ENCODE assay signal across 40 cellular contexts in the genomic region with DNA sequence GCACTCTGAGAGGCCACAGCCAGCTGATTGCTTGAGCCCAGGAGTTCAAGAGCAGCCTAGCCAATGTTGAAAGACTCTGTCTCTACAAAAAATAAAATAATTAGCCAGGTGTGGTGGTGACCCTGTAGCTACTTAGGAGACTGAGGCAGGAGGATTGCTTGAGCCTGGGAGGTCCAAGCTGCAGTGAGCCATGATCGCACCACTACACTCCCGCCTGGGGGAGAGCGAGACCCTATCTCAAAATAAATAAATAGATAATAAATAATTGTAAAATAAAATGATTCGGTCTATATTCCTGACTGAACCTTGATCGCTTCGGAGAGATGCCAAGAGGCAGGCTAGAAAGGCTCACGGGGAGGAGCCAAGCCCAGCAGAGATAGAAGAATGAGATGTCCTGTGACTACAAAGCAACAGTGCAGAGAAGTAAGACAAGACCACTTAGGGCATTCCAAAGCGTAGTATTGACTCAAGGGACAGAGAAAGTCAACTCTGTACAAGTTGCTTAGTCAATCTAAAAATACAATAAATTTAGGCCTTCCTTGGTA. TPM values are rescaled to one million over a fixed set of nuclear protein-coding genes. Genes with fewer than 3 reads are reported as not detected.
DNase-seq lines count a peak whose midpoint lies in the region; ATAC-seq, FAIRE-seq and TF ChIP-seq lines count a peak whose summit lies in the region.
"Had no signal": no experiment of that assay in that cellular context is flagged by ENCODE, and none has a peak within 500 bp of the region (broad histone marks: within the 10 kb centered on the region; RNA-seq: fewer than 3 reads in every experiment).

No MANE protein-coding gene starts in this region.

- POLR2A ChIA-PET in H1 (lab: Charles Lee; ENCODE audit: partially characterized antibody): interaction anchor here (1.5 to 1.9 kb wide), 2 partner anchors 10 to 13 kb away, joined by 5 read pairs; partner anchors contain the start of gene SHISA2

- H2BK12ac ChIP-seq in H1 (ENCODE audit: low read depth, low read length): no peak overlapping the region

- 94% methylated on average over 8 of the region's 8 CpGs; no CpG with 5 or more reads in 1 of the 2 experiments for WGBS in H1 (ENCODE audit: extremely low coverage in 1 of 2, insufficient coverage in 1 of 2, insufficient read length in 1 of 2, insufficient replicate concordance in 2 of 2, low coverage in 1 of 2, low lambda C conversion rate in 2 of 2, missing lambda C conversion rate in 1 of 2), 2 experiments
- WGBS in esophagus muscularis mucosa: 94% methylated on average over 8 of the region's 8 CpGs
- 75 to 80% methylated on average over 8 of the region's 8 CpGs for WGBS in thyroid gland, 2 donors

- TF ChIP-seq CTCF in H1 (IDR thresholded peaks at IDR 0.05; ENCODE audit: control extremely low read depth in 1 of 3, insufficient read depth in 1 of 3, low read depth in 1 of 3, low read length in 3 of 3) (no peak), esophagus muscularis mucosa (IDR thresholded peaks at IDR 0.05) (no peak), osteocyte (IDR thresholded peaks at IDR 0.05) (no peak), thyroid gland (IDR thresholded peaks at IDR 0.05) (no peak), GM23338 (conservative IDR thresholded peaks at IDR 0.05; ENCODE audit: low read depth in 2 of 2) (no peak)

- no peak overlapping the region for H2AK5ac ChIP-seq in H1 (ENCODE audit: low read depth, low read length)

- H3K18ac ChIP-seq in H1 (ENCODE audit: extremely low read depth, low read length): no peak overlapping the region

- intact Hi-C loops in esophagus muscularis mucosa (cut with DNase I) (no loop called here), thyroid gland (cut with DNase I) (no loop called here), posterior cingulate gyrus (cut with DNase I) (no loop called here)

- ATAC-seq in GM23338: no peak
- ATAC-seq: A549; CD8-positive, alpha-beta T cell had no signal

- no peaks in the 10 kb centered on the region for H3F3A ChIP-seq in GM23338 (replicated peaks; ENCODE audit: low read depth)

- H3K36me3 ChIP-seq in H1 (ENCODE audit: control insufficient read depth in 2 of 4, insufficient read depth in 4 of 4, low read length in 3 of 4) (no peaks in the 10 kb centered on the region), esophagus muscularis mucosa (no peaks in the 10 kb centered on the region), thyroid gland (no peaks in the 10 kb centered on the region), GM23338 (ENCODE audit: insufficient read depth) (no peaks in the 10 kb centered on the region)
- H3K36me3 ChIP-seq: BE2C, BLaER1 had no signal

- peaks cover 10% of the 10 kb centered on the region for H3K36me3 Mint-ChIP-seq in osteocyte (ENCODE audit: unreplicated experiment)
- peaks cover 4% of the 10 kb centered on the region; the same call in 2 of the 3 replicates for H3K36me3 Mint-ChIP-seq in GM23338 (ENCODE audit: low read depth)
- H3K36me3 Mint-ChIP-seq: CD14-positive monocyte; CD4-positive, alpha-beta memory T cell; CD4-positive, CD25-positive, alpha-beta regulatory T cell; CD8-positive, alpha-beta memory T cell; CD8-positive, alpha-beta T cell had no signal

- H3K9ac ChIP-seq in H1 (replicated peaks in 1 of 4; ENCODE audit: extremely low read depth in 1 of 4, low read depth in 3 of 4, low read length in 3 of 4): no peak overlapping the region
- H3K9ac ChIP-seq: BLaER1; BLaER1 treated with 17β-estradiol and CSF1 and Interleukin-3, amounts not matched to agents 10 nM and 100 nM had no signal

- H3K4me1 Mint-ChIP-seq in osteocyte (ENCODE audit: unreplicated experiment) (peaks cover 30% of the 10 kb centered on the region), GM23338 (peaks cover 3% of the 10 kb centered on the region; the same call in 1 of the 3 replicates)
- H3K4me1 Mint-ChIP-seq: B cell; CD14-positive monocyte; CD4-positive, alpha-beta memory T cell; CD4-positive, CD25-positive, alpha-beta regulatory T cell; CD8-positive, alpha-beta memory T cell had no signal

- H3K79me2 ChIP-seq in H1 (ENCODE audit: control insufficient read depth in 1 of 2, insufficient read depth in 2 of 2, low read length in 2 of 2) (no peaks in the 10 kb centered on the region), GM23338 (replicated peaks; ENCODE audit: insufficient read depth) (no peaks in the 10 kb centered on the region)

- H3K23me2 ChIP-seq in H1 (ENCODE audit: low read depth, low read length): no peaks in the 10 kb centered on the region

- H3K4me3 ChIP-seq in H1 (ENCODE audit: extremely low read depth in 1 of 4, insufficient read depth in 2 of 4, low read depth in 3 of 4, low read length in 4 of 4) (no peak overlapping the region), esophagus muscularis mucosa (no peak overlapping the region), thyroid gland (replicated peaks in 1 of 3) (no peak overlapping the region), GM23338 (no peak overlapping the region)
- H3K4me3 ChIP-seq: A549; BLaER1; BLaER1 treated with 17β-estradiol and CSF1 and Interleukin-3, amounts not matched to agents 10 nM and 100 nM had no signal

- H2BK120ac ChIP-seq in H1 (replicated peaks; ENCODE audit: low read depth, low read length): no peak overlapping the region

- H3K4me1 ChIP-seq in H1 (replicated peaks in 1 of 4; ENCODE audit: control insufficient read depth in 3 of 4, insufficient read depth in 4 of 4, low read length in 3 of 4): peaks cover 0 to 2% (median 0%) of the 10 kb centered on the region in 4 experiments; a peak in 1 of 7 replicates
- no peaks in the 10 kb centered on the region for H3K4me1 ChIP-seq in esophagus muscularis mucosa
- H3K4me1 ChIP-seq in thyroid gland: peaks cover 26 to 31% of the 10 kb centered on the region in 2 donors
- no peaks in the 10 kb centered on the region for H3K4me1 ChIP-seq in GM23338 (ENCODE audit: insufficient read depth)
- H3K4me1 ChIP-seq: A549; BE2C; BLaER1; BLaER1 treated with 17β-estradiol and CSF1 and Interleukin-3, amounts not matched to agents 10 nM and 100 nM had no signal

- H3K27me3 ChIP-seq in H1 (replicated peaks in 1 of 4; ENCODE audit: control insufficient read depth in 3 of 4, extremely low read depth in 1 of 4, insufficient read depth in 3 of 4, low read length in 3 of 4) (no peaks in the 10 kb centered on the region; a peak in 1 of 7 replicates), esophagus muscularis mucosa (peaks cover 0 to 11% (median 0%) of the 10 kb centered on the region in 4 donors), thyroid gland (no peaks in the 10 kb centered on the region), GM23338 (ENCODE audit: insufficient read depth) (no peaks in the 10 kb centered on the region)
- H3K27me3 ChIP-seq: BLaER1; BLaER1 treated with 17β-estradiol and CSF1 and Interleukin-3, amounts not matched to agents 10 nM and 100 nM had no signal

- no peaks in the 10 kb centered on the region for H3K27me3 Mint-ChIP-seq in osteocyte (ENCODE audit: unreplicated experiment)
- H3K27me3 Mint-ChIP-seq in GM23338 (ENCODE audit: insufficient read depth, low read depth, poor library complexity): no peaks in the 10 kb centered on the region

- H2AFZ ChIP-seq in H1 (ENCODE audit: low read length) (no peak overlapping the region), GM23338 (no peak overlapping the region)

- TF ChIP-seq RAD21 in H1 (IDR thresholded peaks at IDR 0.05 in 1 of 2, conservative IDR thresholded peaks at IDR 0.05 in 1 of 2; ENCODE audit: low read depth in 2 of 2, low read length in 2 of 2): no peak

- H3K23ac ChIP-seq in H1 (ENCODE audit: insufficient read length): no peak overlapping the region

- H3K9me3 ChIP-seq in H1 (ENCODE audit: insufficient read depth in 2 of 2, low read depth in 1 of 2, low read length in 1 of 2) (no peaks in the 10 kb centered on the region), esophagus muscularis mucosa (peaks cover 0 to 9% (median 0%) of the 10 kb centered on the region in 4 donors), thyroid gland (no peaks in the 10 kb centered on the region)
- H3K9me3 ChIP-seq: A549, BE2C, BLaER1, Caco-2 had no signal

- H3K4me3 Mint-ChIP-seq in osteocyte (ENCODE audit: unreplicated experiment) (no peak overlapping the region), GM23338 (no peak overlapping the region)
- H3K4me3 Mint-ChIP-seq: B cell; CD14-positive monocyte; CD4-positive, alpha-beta memory T cell; CD4-positive, alpha-beta T cell; CD4-positive, CD25-positive, alpha-beta regulatory T cell; CD8-positive, alpha-beta memory T cell; CD8-positive, alpha-beta T cell had no signal

- no peak overlapping the region for H4K5ac ChIP-seq in H1 (ENCODE audit: insufficient read length, low read depth, low read length)

- H3K9me3 Mint-ChIP-seq in osteocyte (ENCODE audit: unreplicated experiment) (no peaks in the 10 kb centered on the region), GM23338 (peaks cover 5% of the 10 kb centered on the region)
- H3K9me3 Mint-ChIP-seq: CD4-positive, alpha-beta T cell; CD8-positive, alpha-beta T cell had no signal

- H3K4ac ChIP-seq in H1 (replicated peaks; ENCODE audit: insufficient read length, low read depth, low read length): no peak overlapping the region

- H3K14ac ChIP-seq in H1 (ENCODE audit: insufficient read length): no peak overlapping the region

- H2BK5ac ChIP-seq in H1 (ENCODE audit: low read depth, low read length): no peak overlapping the region

- no peak overlapping the region for H3K56ac ChIP-seq in H1 (replicated peaks; ENCODE audit: insufficient read length, low read depth, low read length)

- TF ChIP-seq EP300 in H1 (IDR thresholded peaks at IDR 0.05; ENCODE audit: borderline replicate concordance in 1 of 2, low read depth in 2 of 2, low read length in 2 of 2) (no peak), esophagus muscularis mucosa (IDR thresholded peaks at IDR 0.05) (no peak)

- H3K27ac ChIP-seq in H1 (ENCODE audit: low read depth, low read length) (no peak overlapping the region), esophagus muscularis mucosa (replicated peaks in 1 of 4) (no peak overlapping the region), thyroid gland (peak overlapping the region; percentile 17 to 62 (median 44)), GM23338 (ENCODE audit: low read depth) (no peak overlapping the region)
- H3K27ac ChIP-seq: 22Rv1; A549; BLaER1; BLaER1 treated with 17β-estradiol and CSF1 and Interleukin-3, amounts not matched to agents 10 nM and 100 nM; C4-2B had no signal

- H4K91ac ChIP-seq in H1 (replicated peaks; ENCODE audit: insufficient read length, low read length): no peak overlapping the region

- H3K79me1 ChIP-seq in H1 (ENCODE audit: low read depth, low read length): no peaks in the 10 kb centered on the region

- no peak overlapping the region for H4K8ac ChIP-seq in H1 (ENCODE audit: extremely low read depth, insufficient read depth, low read length)

- H3K9me2 ChIP-seq in GM23338 (ENCODE audit: insufficient read depth): no peaks in the 10 kb centered on the region

- H4K20me1 ChIP-seq in H1 (replicated peaks in 1 of 2; ENCODE audit: control insufficient read depth in 1 of 2, insufficient read depth in 2 of 2, low read length in 2 of 2): no peaks in the 10 kb centered on the region
- no peaks in the 10 kb centered on the region; the same call in 1 of the 2 replicates for H4K20me1 ChIP-seq in GM23338 (replicated peaks; ENCODE audit: insufficient read depth)
- H4K20me1 ChIP-seq: BLaER1; BLaER1 treated with 17β-estradiol and CSF1 and Interleukin-3, amounts not matched to agents 10 nM and 100 nM had no signal

- no peak overlapping the region for H3K27ac Mint-ChIP-seq in osteocyte (ENCODE audit: unreplicated experiment)
- no peak overlapping the region for H3K27ac Mint-ChIP-seq in GM23338
- H3K27ac Mint-ChIP-seq: B cell; CD14-positive monocyte; CD4-positive, alpha-beta memory T cell; CD4-positive, alpha-beta T cell; CD4-positive, CD25-positive, alpha-beta regulatory T cell; CD8-positive, alpha-beta memory T cell; CD8-positive, alpha-beta T cell had no signal

- TF ChIP-seq POLR2A in H1 (IDR thresholded peaks at IDR 0.05; ENCODE audit: control extremely low read depth in 1 of 2, low read depth in 2 of 2, low read length in 2 of 2) (no peak), esophagus muscularis mucosa (IDR thresholded peaks at IDR 0.05; ENCODE audit: low read depth) (no peak), thyroid gland (IDR thresholded peaks at IDR 0.05) (no peak)

- 0 out of 2 replicates have a peak overlapping the region, but pooled peaks have one; percentile 22 for H2BK15ac ChIP-seq in H1 (ENCODE audit: low read length)

- CTCF ChIA-PET in H1 (lab: Charles Lee; ENCODE audit: partially characterized antibody): interaction anchor here (0.7 to 3.8 kb wide), 8 partner anchors 10 to 292 kb away, joined by 3 to 53 read pairs (median 7); no protein-coding TSS in a partner anchor

- no peak overlapping the region for H3K4me2 ChIP-seq in H1 (ENCODE audit: insufficient read depth in 1 of 2, low read depth in 2 of 2, low read length in 2 of 2)
- H3K4me2 ChIP-seq in GM23338: no peak overlapping the region
- H3K4me2 ChIP-seq: A549; BLaER1; BLaER1 treated with 17β-estradiol and CSF1 and Interleukin-3, amounts not matched to agents 10 nM and 100 nM had no signal

- no peak for FAIRE-seq in H1 (lab: Jason Lieb, UNC)
- FAIRE-seq: A204.1, A549, D721Med had no signal

- DNase-seq in H1 (ENCODE audit: low read depth in 1 of 2, low spot score in 2 of 2) (no peak), esophagus muscularis mucosa (ENCODE audit: extremely low spot score) (peak; percentile 90), osteocyte (ENCODE audit: extremely low spot score, unreplicated experiment) (peak; percentile 15), thyroid gland (peak; percentile 63), CD1c-positive myeloid dendritic cell (ENCODE audit: extremely low spot score) (no peak), DMS53 treated with DMSO at 0.1 percent for 48 hours (lab: John Stamatoyannopoulos, UW; ENCODE audit: unreplicated experiment) (no peak), GM23338 (ENCODE audit: low spot score) (no peak), posterior cingulate gyrus (no peak)
- DNase-seq: 8988T; ACHN; AML-193; BE2C; C1 segment of cervical spinal cord; Caco-2; Calu3; CD4-positive, alpha-beta memory T cell; CD4-positive, alpha-beta T cell; CD4-positive, CD25-positive, alpha-beta regulatory T cell; CD8-positive, alpha-beta memory T cell; CD8-positive, alpha-beta T cell; COR-L47; DMS 273 treated with DMSO at 0.1 percent for 48 hours; DMS153; DMS53; DMS79; DMS79 treated with DMSO at 0.1 percent for 48 hours; DND-41; EL had no signal

- H2BK20ac ChIP-seq in H1 (ENCODE audit: low read length): no peak overlapping the region

RNA-seq across cellular contexts. Expression of gene SHISA2, which starts 12.8 kb away (rescaled TPM):
- total RNA-seq in H1 (2021; fragmentation: NEBNext Ultra II Directional; extraction: Animal tissue kit (Norgen Biotek cat#: 25700)): 22.6 and 23.8 TPM in 2 replicates
- polyA plus RNA-seq in H1 (2011; rRNA removed) (8.6 and 10.2 TPM in 2 replicates), GM23338 (2016; fragmentation: Nextera tagmentation; extraction: Ambion mirVana) (17.9 and 18.2 TPM in 2 replicates)
- polyA plus RNA-seq in H1 (2011; cell fraction: cytosol; rRNA removed): 7.3 TPM
- polyA plus RNA-seq in H1 (2011; cell fraction: nucleus; rRNA removed): 6.6 TPM
- polyA plus RNA-seq in H1 (2012, experiment 1 of 2): 7.5 to 8.2 TPM (median 7.8 TPM) in 4 replicates
- 4.7 TPM for polyA plus RNA-seq in H1 (2012, experiment 2 of 2)
- polyA plus RNA-seq in H1 (2013, experiment 1 of 2): 15.2 TPM
- 17.8 TPM for polyA plus RNA-seq in H1 (2013, experiment 2 of 2)
- 29.0 and 30.1 TPM in 2 replicates for polyA minus RNA-seq in H1 (2011; rRNA and poly(A)+ RNA removed)
- polyA minus RNA-seq in H1 (2011; cell fraction: cytosol; rRNA and poly(A)+ RNA removed): 20.6 TPM
- polyA minus RNA-seq in H1 (2011; cell fraction: nucleus; rRNA and poly(A)+ RNA removed): 11.1 TPM
- total RNA-seq in esophagus muscularis mucosa (under 1 TPM in 3 of 4 donors, not detected in 1; 0.78 to 0.98 (median 0.83) TPM), osteocyte (128 TPM in 2 replicates), thyroid gland (100 to 1,000 TPM in 1 of 4 donors, 10 to 100 TPM in 3; 47.4 to 124 (median 79.8) TPM)
- total RNA-seq in GM23338 (2014; rRNA removed; shearing (Covaris generic)): 33.4 and 37.4 TPM in 2 replicates
- total RNA-seq: A172, B cell, Caco-2, G401 had no signal
- polyA plus RNA-seq: A549; BJ; CD14-positive monocyte; CD8-positive, alpha-beta memory T cell had no signal

Comparison
In these comparisons a context has a peak if more than half of its experiments do, and no peak if none do; other contexts are left out.
1. DNase-seq: peak in esophagus muscularis mucosa (single experiment), osteocyte (single experiment) and thyroid gland (2 of 2); none in H1 (0 of 2), CD1c-positive myeloid dendritic cell (single experiment), DMS53 treated with DMSO at 0.1 percent for 48 hours (single experiment), GM23338 (single experiment) and posterior cingulate gyrus (0 of 10).
2. H3K27ac ChIP-seq: peak in thyroid gland (3 of 3); none in H1 (single experiment), esophagus muscularis mucosa (0 of 4) and GM23338 (single experiment).
3. RNA of gene SHISA2, which starts 12.8 kb away (total RNA-seq): 128 TPM in osteocyte, 47.4 to 124 TPM in thyroid gland, 33.4 to 37.4 TPM in GM23338 and 22.6 to 23.8 TPM in H1; 0.78 to 0.98 TPM in esophagus muscularis mucosa; every median in the first group is over 10 times any median in the second.